ENCODE assay signal across 17 cellular contexts in the genomic region with DNA sequence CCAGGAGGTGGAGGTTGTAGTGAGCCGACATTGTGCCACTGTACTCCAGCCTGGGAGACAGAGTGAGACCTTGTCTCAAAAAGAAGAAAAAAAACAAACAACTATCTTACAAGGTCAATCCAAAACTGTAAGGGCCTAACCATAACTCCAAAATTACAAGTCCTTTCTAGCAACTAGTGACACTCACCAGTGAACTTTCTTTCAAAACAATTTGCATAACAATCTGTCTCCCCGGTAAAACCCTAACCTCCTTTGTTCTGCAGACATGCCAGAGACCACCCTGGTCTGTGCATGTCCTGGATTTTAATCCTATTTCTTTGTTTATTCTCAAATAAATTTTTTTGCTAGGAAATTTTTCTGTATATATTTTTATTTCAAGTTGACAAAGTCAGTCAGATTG.
"Had no signal": no experiment of that assay in that cellular context is flagged by ENCODE, and none has a peak within 500 bp of the region (broad histone marks: within the 10 kb centered on the region; RNA-seq: fewer than 3 reads in every experiment).

No MANE protein-coding gene starts in this region.

- H3K4me1 ChIP-seq: esophagus muscularis mucosa, sigmoid colon, stomach had no signal

- ATAC-seq: gastrocnemius medialis; heart right ventricle; left colon; naive thymus-derived CD4-positive, alpha-beta T cell; stimulated activated naive B cell treated with anti-CD40 and anti-IgM and Interleukin-4, amounts not matched to agents 10 μg/mL and 1 μg/mL and 100 μg/mL, for 72 hours had no signal

- H3K9me3 ChIP-seq: gastrocnemius medialis, neutrophil, sigmoid colon had no signal

- H3K27me3 ChIP-seq: esophagus muscularis mucosa, gastrocnemius medialis, heart right ventricle, neutrophil, sigmoid colon, stomach had no signal

- H3K27ac ChIP-seq: epithelial cell of prostate, esophagus muscularis mucosa, gastrocnemius medialis, heart right ventricle, neutrophil, sigmoid colon, skin epidermis, stomach had no signal

- H3K4me3 ChIP-seq: esophagus muscularis mucosa, gastrocnemius medialis, heart right ventricle, sigmoid colon, skin epidermis, stomach had no signal

- DNase-seq: effector memory CD4-positive, alpha-beta T cell; gastrocnemius medialis; heart right ventricle; hypothalamus; left colon; naive thymus-derived CD4-positive, alpha-beta T cell; nephron progenitor cell; posterior cingulate gyrus; sigmoid colon; stimulated activated CD4-positive, alpha-beta T cell treated with anti-CD3 and anti-CD28 coated beads, Interleukin-2, amount 100 ng/mL, for 24 hours; stimulated activated CD4-positive, alpha-beta T cell treated with anti-CD3 and anti-CD28 coated beads, Interleukin-4, amount 100 ng/mL, for 4 hours; stimulated activated naive B cell treated with anti-CD40 and anti-IgM and Interleukin-4, amounts not matched to agents 10 μg/mL and 1 μg/mL and 100 μg/mL, for 72 hours; stomach had no signal
